In the genomic region with DNA sequence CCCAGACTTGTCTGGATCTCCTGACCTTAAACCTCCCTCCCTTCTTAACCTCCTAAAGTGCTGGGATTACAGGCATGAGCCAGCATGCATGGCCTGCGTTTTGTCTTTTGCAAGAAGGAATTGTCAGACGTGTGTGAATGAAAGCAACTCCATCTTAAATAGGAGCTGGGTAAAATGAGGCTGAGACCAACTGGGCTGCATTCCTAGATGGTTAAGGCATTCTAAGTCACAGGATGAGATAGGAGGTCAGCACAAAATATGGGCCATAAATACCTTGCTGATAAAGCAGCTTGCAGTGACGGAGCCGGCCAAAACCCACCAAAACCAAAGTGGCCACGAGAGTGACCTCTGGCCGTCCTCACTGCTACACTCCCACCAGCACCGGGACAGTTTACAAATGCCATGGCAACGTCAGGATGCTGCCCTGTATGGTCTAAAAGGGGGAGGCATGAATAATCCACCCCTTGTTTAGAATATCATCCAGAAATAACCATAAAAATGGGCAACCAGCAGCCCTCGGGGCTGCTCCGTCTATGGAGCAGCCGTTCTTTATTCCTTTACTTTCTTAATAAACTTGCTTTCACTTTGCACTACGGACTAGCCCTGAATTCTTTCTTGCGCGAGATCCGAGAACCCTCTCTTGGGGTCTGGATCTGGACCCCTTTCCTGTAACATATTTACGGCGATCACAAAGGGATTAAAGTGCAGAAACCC, we compare ENCODE assay signal across 8 cellular contexts. TPM values are rescaled to one million over a fixed set of nuclear protein-coding genes. Genes with fewer than 3 reads are reported as not detected.
DNase-seq lines count a peak whose midpoint lies in the region; ATAC-seq and TF ChIP-seq lines count a peak whose summit lies in the region.
"Had no signal": no experiment of that assay in that cellular context is flagged by ENCODE, and none has a peak within 500 bp of the region (broad histone marks: within the 10 kb centered on the region; RNA-seq: fewer than 3 reads in every experiment).

No MANE protein-coding gene starts in this region.

- ATAC-seq in HG02678 (IDR thresholded peaks at IDR 0.05; ENCODE audit: unreplicated experiment) = no peak

- DNase-seq in HAP-1 (ENCODE audit: low spot score in 2 of 2) = no peak
- DNase-seq in immature natural killer cell = no peak
- no peak for DNase-seq in smooth muscle cell (lab: John Stamatoyannopoulos, UW; ENCODE audit: unreplicated experiment)
- DNase-seq in GM19240 (ENCODE audit: insufficient read length, low spot score) = no peak
- no peak for DNase-seq in hepatic stellate cell (ENCODE audit: low spot score)

- no peak overlapping the region for H3K27ac Mint-ChIP-seq in immature natural killer cell
- H3K27ac Mint-ChIP-seq: IgD-negative memory B cell had no signal

- 37% methylated on average over 17 of the region's 17 CpGs for WGBS in smooth muscle cell (ENCODE audit: low lambda C conversion rate)

- H3K9me3 ChIP-seq in HAP-1 (no peaks in the 10 kb centered on the region), smooth muscle cell (replicated peaks; ENCODE audit: low read depth) (no peaks in the 10 kb centered on the region)

- in situ Hi-C loops in HAP-1 (cut with MboI; ENCODE audit: low sequenced_read_pairs) = no loop called here

- H3K36me3 ChIP-seq in HAP-1 (replicated peaks) (no peaks in the 10 kb centered on the region), smooth muscle cell (ENCODE audit: low read depth) (no peaks in the 10 kb centered on the region)

- H3K27me3 ChIP-seq in HAP-1 (ENCODE audit: low read depth) (no peaks in the 10 kb centered on the region), smooth muscle cell (ENCODE audit: low read depth) (no peaks in the 10 kb centered on the region)

- no peaks in the 10 kb centered on the region for H3K79me2 ChIP-seq in smooth muscle cell (ENCODE audit: low read depth)

- H3K4me3 Mint-ChIP-seq in immature natural killer cell = peak overlapping the region in 4 of 5 donors; percentile 11 to 63 (median 44)

- H3K4me1 ChIP-seq in HAP-1 = no peaks in the 10 kb centered on the region
- H3K4me1 ChIP-seq in smooth muscle cell (ENCODE audit: low read depth) = peaks cover 26% of the 10 kb centered on the region

- peaks cover 3 to 14% (median 11%) of the 10 kb centered on the region in 3 donors for H3K27me3 Mint-ChIP-seq in immature natural killer cell (ENCODE audit: low read depth in 3 of 3)

- no peaks in the 10 kb centered on the region for H4K20me1 ChIP-seq in smooth muscle cell (ENCODE audit: low read depth)

- H3K4me2 ChIP-seq in smooth muscle cell = peak overlapping the region; percentile 75

- H3K36me3 Mint-ChIP-seq in immature natural killer cell = no peaks in the 10 kb centered on the region
- H3K36me3 Mint-ChIP-seq: IgD-negative memory B cell had no signal

- H3K27ac ChIP-seq in smooth muscle cell (ENCODE audit: low read depth) = peak overlapping the region; percentile 29

- peak overlapping the region; percentile 31 for H3K9ac ChIP-seq in smooth muscle cell (ENCODE audit: low read depth)

- peaks cover 3% of the 10 kb centered on the region for H3F3A ChIP-seq in smooth muscle cell (ENCODE audit: low read depth)

- H3K4me3 ChIP-seq in HAP-1 (peak overlapping the region; percentile 7; the same call in 1 of the 2 replicates), WI38 (ENCODE audit: low read depth, low read length) (peak overlapping the region; percentile 31), smooth muscle cell (peak overlapping the region; percentile 47)

- TF ChIP-seq CTCF in WI38 (IDR thresholded peaks at IDR 0.05; ENCODE audit: low read depth, low read length) (no peak), smooth muscle cell (IDR thresholded peaks at IDR 0.05; ENCODE audit: borderline replicate concordance, insufficient read depth, poor library complexity, severe bottlenecking) (no peak)

- H3K9me3 Mint-ChIP-seq in immature natural killer cell = no peaks in the 10 kb centered on the region

- H3K4me1 Mint-ChIP-seq in immature natural killer cell = no peaks in the 10 kb centered on the region

- peak overlapping the region; percentile 83 for H2AFZ ChIP-seq in smooth muscle cell (ENCODE audit: low read depth)

RNA-seq across cellular contexts. Expression of gene SDK1, which starts 41.2 kb away (rescaled TPM):
- polyA plus RNA-seq in immature natural killer cell (not detected), smooth muscle cell (1.1 and 1.7 TPM in 2 replicates)
- 0.81 and 2.5 TPM in 2 replicates for total RNA-seq in smooth muscle cell
- polyA plus RNA-seq: IgD-negative memory B cell had no signal
